Comparison of ENCODE assay signal across 1 cellular context in the genomic region with DNA sequence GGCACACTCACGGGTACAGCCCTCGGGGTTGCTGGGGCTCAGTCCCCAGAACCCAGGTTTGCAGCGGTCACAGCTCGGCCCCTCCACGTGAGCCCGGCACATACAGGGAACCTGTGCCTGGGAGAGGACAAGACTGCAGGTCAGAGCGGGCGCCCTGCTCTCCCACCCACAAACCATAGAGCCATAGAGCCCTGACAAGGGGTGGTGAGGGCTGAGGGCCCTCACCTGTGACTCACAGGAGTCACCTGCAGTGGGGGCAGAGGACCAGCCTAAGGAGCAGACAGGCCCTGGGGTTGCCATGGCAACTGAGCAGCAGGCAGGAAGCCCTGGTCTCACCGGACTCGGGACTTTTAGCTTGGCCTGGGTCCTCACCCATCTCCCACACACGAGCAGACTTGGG.
TF ChIP-seq lines count a peak whose summit lies in the region.

No MANE protein-coding gene starts in this region.

TF ChIP-seq in HCT116, 20 proteins besides CTCF, POLR2A, EP300 and RAD21:
- TF ChIP-seq, protein P1, sequence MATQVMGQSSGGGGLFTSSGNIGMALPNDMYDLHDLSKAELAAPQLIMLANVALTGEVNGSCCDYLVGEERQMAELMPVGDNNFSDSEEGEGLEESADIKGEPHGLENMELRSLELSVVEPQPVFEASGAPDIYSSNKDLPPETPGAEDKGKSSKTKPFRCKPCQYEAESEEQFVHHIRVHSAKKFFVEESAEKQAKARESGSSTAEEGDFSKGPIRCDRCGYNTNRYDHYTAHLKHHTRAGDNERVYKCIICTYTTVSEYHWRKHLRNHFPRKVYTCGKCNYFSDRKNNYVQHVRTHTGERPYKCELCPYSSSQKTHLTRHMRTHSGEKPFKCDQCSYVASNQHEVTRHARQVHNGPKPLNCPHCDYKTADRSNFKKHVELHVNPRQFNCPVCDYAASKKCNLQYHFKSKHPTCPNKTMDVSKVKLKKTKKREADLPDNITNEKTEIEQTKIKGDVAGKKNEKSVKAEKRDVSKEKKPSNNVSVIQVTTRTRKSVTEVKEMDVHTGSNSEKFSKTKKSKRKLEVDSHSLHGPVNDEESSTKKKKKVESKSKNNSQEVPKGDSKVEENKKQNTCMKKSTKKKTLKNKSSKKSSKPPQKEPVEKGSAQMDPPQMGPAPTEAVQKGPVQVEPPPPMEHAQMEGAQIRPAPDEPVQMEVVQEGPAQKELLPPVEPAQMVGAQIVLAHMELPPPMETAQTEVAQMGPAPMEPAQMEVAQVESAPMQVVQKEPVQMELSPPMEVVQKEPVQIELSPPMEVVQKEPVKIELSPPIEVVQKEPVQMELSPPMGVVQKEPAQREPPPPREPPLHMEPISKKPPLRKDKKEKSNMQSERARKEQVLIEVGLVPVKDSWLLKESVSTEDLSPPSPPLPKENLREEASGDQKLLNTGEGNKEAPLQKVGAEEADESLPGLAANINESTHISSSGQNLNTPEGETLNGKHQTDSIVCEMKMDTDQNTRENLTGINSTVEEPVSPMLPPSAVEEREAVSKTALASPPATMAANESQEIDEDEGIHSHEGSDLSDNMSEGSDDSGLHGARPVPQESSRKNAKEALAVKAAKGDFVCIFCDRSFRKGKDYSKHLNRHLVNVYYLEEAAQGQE (IDR thresholded peaks at IDR 0.05; ENCODE audit: low read depth): no peak
- TF ChIP-seq EGR1 (IDR thresholded peaks at IDR 0.05; ENCODE audit: low read depth) (no peak), CEBPB (IDR thresholded peaks at IDR 0.05; ENCODE audit: low read depth) (no peak), ZFX (IDR thresholded peaks at IDR 0.05) (no peak), SP1 (IDR thresholded peaks at IDR 0.05; ENCODE audit: low read depth) (no peak), POLR2AphosphoS5 (IDR thresholded peaks at IDR 0.05; ENCODE audit: low read depth, low read length) (no peak), EZH2 (IDR thresholded peaks at IDR 0.05) (no peak), ELF1 (IDR thresholded peaks at IDR 0.05; ENCODE audit: borderline replicate concordance, low read depth) (no peak), ZNF274 (IDR thresholded peaks at IDR 0.05; ENCODE audit: low read depth, low read length) (no peak)
- TF ChIP-seq, protein P2, sequence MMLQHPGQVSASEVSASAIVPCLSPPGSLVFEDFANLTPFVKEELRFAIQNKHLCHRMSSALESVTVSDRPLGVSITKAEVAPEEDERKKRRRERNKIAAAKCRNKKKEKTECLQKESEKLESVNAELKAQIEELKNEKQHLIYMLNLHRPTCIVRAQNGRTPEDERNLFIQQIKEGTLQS (IDR thresholded peaks at IDR 0.05): no peak
- TF ChIP-seq, protein P3, sequence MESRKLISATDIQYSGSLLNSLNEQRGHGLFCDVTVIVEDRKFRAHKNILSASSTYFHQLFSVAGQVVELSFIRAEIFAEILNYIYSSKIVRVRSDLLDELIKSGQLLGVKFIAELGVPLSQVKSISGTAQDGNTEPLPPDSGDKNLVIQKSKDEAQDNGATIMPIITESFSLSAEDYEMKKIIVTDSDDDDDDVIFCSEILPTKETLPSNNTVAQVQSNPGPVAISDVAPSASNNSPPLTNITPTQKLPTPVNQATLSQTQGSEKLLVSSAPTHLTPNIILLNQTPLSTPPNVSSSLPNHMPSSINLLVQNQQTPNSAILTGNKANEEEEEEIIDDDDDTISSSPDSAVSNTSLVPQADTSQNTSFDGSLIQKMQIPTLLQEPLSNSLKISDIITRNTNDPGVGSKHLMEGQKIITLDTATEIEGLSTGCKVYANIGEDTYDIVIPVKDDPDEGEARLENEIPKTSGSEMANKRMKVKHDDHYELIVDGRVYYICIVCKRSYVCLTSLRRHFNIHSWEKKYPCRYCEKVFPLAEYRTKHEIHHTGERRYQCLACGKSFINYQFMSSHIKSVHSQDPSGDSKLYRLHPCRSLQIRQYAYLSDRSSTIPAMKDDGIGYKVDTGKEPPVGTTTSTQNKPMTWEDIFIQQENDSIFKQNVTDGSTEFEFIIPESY (IDR thresholded peaks at IDR 0.05; ENCODE audit: extremely low read depth, insufficient replicate concordance, low read length): no peak
